Comparison of ENCODE assay signal across 8 cellular contexts in genomic region chr17:39400547-39401411, GRCh38. TPM values are rescaled to one million over a fixed set of nuclear protein-coding genes. Genes with fewer than 3 reads are reported as not detected.
A peak's percentile ranks its signal among the peaks of the same experiment; 100 is the strongest.
DNase-seq lines count a peak whose midpoint lies in the region; ATAC-seq lines count a peak whose summit lies in the region.

No MANE protein-coding gene starts in this region.

- peak overlapping the region; percentile 94 for H3K9ac ChIP-seq in HUES64 (ENCODE audit: low read depth, low read length)

- peaks cover 42% of the 10 kb centered on the region for H3K4me1 Mint-ChIP-seq in activated CD4-positive, alpha-beta T cell treated with anti-CD3 and anti-CD28 coated beads for 36 hours
- H3K4me1 Mint-ChIP-seq in activated naive CD4-positive, alpha-beta T cell treated with anti-CD3 and anti-CD28 coated beads, Interleukin-2, amount 10 ng/mL, durations not matched to agents 7 days and 5 days: peaks cover 36% of the 10 kb centered on the region

- no peaks in the 10 kb centered on the region for H3K9me3 ChIP-seq in HUES64 (ENCODE audit: insufficient read depth, low read depth, low read length)

- H3K4me3 ChIP-seq in HUES64 (ENCODE audit: low read length): peak overlapping the region; percentile 99

- no peaks in the 10 kb centered on the region for H3K9me3 Mint-ChIP-seq in activated CD4-positive, alpha-beta T cell treated with anti-CD3 and anti-CD28 coated beads for 36 hours (ENCODE audit: low read depth)
- H3K9me3 Mint-ChIP-seq in activated naive CD4-positive, alpha-beta T cell treated with anti-CD3 and anti-CD28 coated beads, Interleukin-2, amount 10 ng/mL, durations not matched to agents 7 days and 5 days: no peaks in the 10 kb centered on the region

- H3K4me3 Mint-ChIP-seq in activated CD4-positive, alpha-beta T cell treated with anti-CD3 and anti-CD28 coated beads for 36 hours: peak overlapping the region; percentile 91
- peak overlapping the region; percentile 88 for H3K4me3 Mint-ChIP-seq in activated naive CD4-positive, alpha-beta T cell treated with anti-CD3 and anti-CD28 coated beads, Interleukin-2, amount 10 ng/mL, durations not matched to agents 7 days and 5 days

- 3% methylated on average over 46 of the region's 46 CpGs for WGBS in HUES64

- intact Hi-C loops in activated CD4-positive, alpha-beta T cell treated with anti-CD3 and anti-CD28 coated beads for 36 hours (cut with DNase I, micrococcal nuclease): loop anchor here in 1 of 2 experiments (1.0 to 10.0 kb wide), 11 partner anchors 61 to 1913 kb away; partner anchors contain the start of genes CDK12, DUSP14, LASP1 and LRRC3C
- intact Hi-C loops in left cardiac atrium (cut with DNase I): no loop called here

- H3K4me1 ChIP-seq in HUES64 (ENCODE audit: insufficient read depth, low read length): peaks cover 12% of the 10 kb centered on the region; the same call in 1 of the 2 replicates

- POLR2A ChIA-PET in activated CD4-positive, alpha-beta T cell treated with anti-CD3 and anti-CD28 coated beads for 36 hours (lab: Charles Lee): interaction anchor here (0.6 to 1.0 kb wide), 3 partner anchors 46 to 175 kb away, joined by 3 read pairs; partner anchors contain the start of genes MED1 and STAC2

- peaks cover 10% of the 10 kb centered on the region for H3K36me3 ChIP-seq in HUES64 (ENCODE audit: insufficient read depth, low read length)

- DNase-seq in activated CD4-positive, alpha-beta T cell treated with anti-CD3 and anti-CD28 coated beads for 36 hours: peak; percentile 39
- no peak for DNase-seq in activated CD4-positive, alpha-beta T cell treated with anti-CD3 and anti-CD28 coated beads for 4 hours
- peak; percentile 49 for DNase-seq in activated naive CD4-positive, alpha-beta T cell treated with anti-CD3 and anti-CD28 coated beads, Interleukin-2, amount 10 ng/mL, durations not matched to agents 7 days and 5 days
- DNase-seq in left cardiac atrium (peak; percentile 27), pons (ENCODE audit: low spot score) (peak; percentile 25), NOMO-1 treated with DMSO at 0.1 percent for 48 hours (lab: John Stamatoyannopoulos, UW; ENCODE audit: unreplicated experiment) (no peak), occipital lobe (lab: John Stamatoyannopoulos, UW) (no peak)

- CTCF ChIA-PET in activated CD4-positive, alpha-beta T cell treated with anti-CD3 and anti-CD28 coated beads for 36 hours (lab: Charles Lee): interaction anchor here (0.5 to 1.3 kb wide), 3 partner anchors 95 to 1219 kb away, joined by 3 to 4 read pairs (median 3); no protein-coding TSS in a partner anchor
- CTCF ChIA-PET in activated naive CD4-positive, alpha-beta T cell treated with anti-CD3 and anti-CD28 coated beads, Interleukin-2, amount 10 ng/mL, durations not matched to agents 7 days and 5 days (lab: Charles Lee): no interaction called here

- no peak for ATAC-seq in activated CD4-positive, alpha-beta T cell treated with anti-CD3 and anti-CD28 coated beads for 36 hours
- peak; percentile 1 to 3 for ATAC-seq in left cardiac atrium

- H3K27ac Mint-ChIP-seq in activated CD4-positive, alpha-beta T cell treated with anti-CD3 and anti-CD28 coated beads for 36 hours: peak overlapping the region; percentile 87
- peak overlapping the region; percentile 88 for H3K27ac Mint-ChIP-seq in activated naive CD4-positive, alpha-beta T cell treated with anti-CD3 and anti-CD28 coated beads, Interleukin-2, amount 10 ng/mL, durations not matched to agents 7 days and 5 days

- peaks cover 4% of the 10 kb centered on the region for H3K36me3 Mint-ChIP-seq in activated CD4-positive, alpha-beta T cell treated with anti-CD3 and anti-CD28 coated beads for 36 hours (ENCODE audit: low read depth)
- H3K36me3 Mint-ChIP-seq in activated naive CD4-positive, alpha-beta T cell treated with anti-CD3 and anti-CD28 coated beads, Interleukin-2, amount 10 ng/mL, durations not matched to agents 7 days and 5 days: peaks cover 4% of the 10 kb centered on the region

- no peaks in the 10 kb centered on the region for H3K27me3 Mint-ChIP-seq in activated CD4-positive, alpha-beta T cell treated with anti-CD3 and anti-CD28 coated beads for 36 hours
- H3K27me3 Mint-ChIP-seq in activated naive CD4-positive, alpha-beta T cell treated with anti-CD3 and anti-CD28 coated beads, Interleukin-2, amount 10 ng/mL, durations not matched to agents 7 days and 5 days: peaks cover 8% of the 10 kb centered on the region

- H3K27me3 ChIP-seq in HUES64 (ENCODE audit: insufficient read depth, low read length): no peaks in the 10 kb centered on the region

- peak overlapping the region; percentile 87 for H3K27ac ChIP-seq in HUES64 (ENCODE audit: low read depth, low read length)

RNA-seq across cellular contexts. Expression of gene FBXL20, which starts 0.6 kb away (rescaled TPM):
- total RNA-seq in activated CD4-positive, alpha-beta T cell treated with anti-CD3 and anti-CD28 coated beads for 36 hours: 10 to 100 TPM; 16.9 to 18.9 TPM
- polyA plus RNA-seq in HUES64 (2013, experiment 1 of 2): 4.3 TPM
- polyA plus RNA-seq in HUES64 (2013, experiment 2 of 2): 6.4 TPM
- total RNA-seq in left cardiac atrium: 10 to 100 TPM in 1 of 2 donors, 1 to 10 TPM in 1; 6.1 to 11.4 TPM
- total RNA-seq in occipital lobe: 22.9 TPM

RNA-seq across cellular contexts. Expression of gene MED1, which starts 50.3 kb away (rescaled TPM):
- total RNA-seq in activated CD4-positive, alpha-beta T cell treated with anti-CD3 and anti-CD28 coated beads for 36 hours: 10 to 100 TPM; 66.1 to 76.1 TPM
- 35.9 TPM for polyA plus RNA-seq in HUES64 (2013, experiment 1 of 2)
- 37.2 TPM for polyA plus RNA-seq in HUES64 (2013, experiment 2 of 2)
- total RNA-seq in left cardiac atrium (10 to 100 TPM; 21.1 to 27.2 TPM), occipital lobe (30.7 TPM)

Comparison
In these comparisons a context has a peak if more than half of its experiments do, and no peak if none do; other contexts are left out.
1. DNase-seq: peak in activated CD4-positive, alpha-beta T cell treated with anti-CD3 and anti-CD28 coated beads for 36 hours (single experiment), activated naive CD4-positive, alpha-beta T cell treated with anti-CD3 and anti-CD28 coated beads, Interleukin-2, amount 10 ng/mL, durations not matched to agents 7 days and 5 days (single experiment), left cardiac atrium (single experiment) and pons (single experiment); none in activated CD4-positive, alpha-beta T cell treated with anti-CD3 and anti-CD28 coated beads for 4 hours (0 of 2), NOMO-1 treated with DMSO at 0.1 percent for 48 hours (single experiment) and occipital lobe (single experiment).